In the genomic region with DNA sequence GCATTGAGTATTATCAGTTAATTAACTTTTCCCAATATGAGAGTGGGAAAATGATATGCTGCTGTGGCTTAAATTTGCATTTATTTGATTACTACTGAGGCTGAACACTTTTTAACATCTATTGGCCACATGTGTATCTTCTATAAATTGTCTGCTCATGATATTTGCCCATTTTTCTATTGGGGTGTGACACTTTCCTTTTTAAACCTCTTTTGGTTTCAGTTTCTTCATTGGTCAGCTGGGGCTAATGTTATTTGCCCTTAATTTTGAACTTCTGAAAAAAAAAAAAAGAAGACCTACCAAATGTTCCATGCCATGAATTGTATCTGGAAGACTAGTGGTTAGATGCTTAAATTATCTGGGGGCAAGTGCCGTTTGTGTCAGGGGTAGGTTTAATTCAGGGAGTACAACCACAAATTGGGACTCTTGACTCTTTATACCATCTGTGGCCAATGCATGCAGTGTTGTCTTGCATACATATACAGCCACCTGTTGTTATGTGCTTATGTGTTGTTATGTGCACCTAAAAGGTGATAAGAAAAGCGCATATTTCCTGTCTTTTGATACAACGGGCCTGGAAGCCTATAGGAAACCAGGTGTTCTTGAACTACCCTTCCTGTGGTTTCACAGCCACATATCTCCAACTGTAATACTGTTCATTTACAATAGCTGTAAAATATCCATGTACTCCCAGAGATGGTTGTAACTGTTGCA, we compare ENCODE assay signal across 13 cellular contexts. TPM values are rescaled to one million over a fixed set of nuclear protein-coding genes. Genes with fewer than 3 reads are reported as not detected.
DNase-seq lines count a peak whose midpoint lies in the region; ATAC-seq and TF ChIP-seq lines count a peak whose summit lies in the region.
"Had no signal": no experiment of that assay in that cellular context is flagged by ENCODE, and none has a peak within 500 bp of the region (broad histone marks: within the 10 kb centered on the region; RNA-seq: fewer than 3 reads in every experiment).

No MANE protein-coding gene starts in this region.

- no peaks in the 10 kb centered on the region for H3K9me3 ChIP-seq in breast epithelium

- peak; percentile 58 for ATAC-seq in GM21529 (IDR thresholded peaks at IDR 0.05; ENCODE audit: unreplicated experiment)
- peak; percentile 47 for ATAC-seq in HG03469 (IDR thresholded peaks at IDR 0.05; ENCODE audit: unreplicated experiment)
- peak; percentile 80 for ATAC-seq in effector memory CD8-positive, alpha-beta T cell (replicated peaks)

- peak; percentile 55 for DNase-seq in activated CD4-positive, alpha-beta T cell treated with anti-CD3 and anti-CD28 coated beads, Interleukin-2, amount 10 ng/mL, durations not matched to agents 24 days and 14 days
- DNase-seq in activated CD4-positive, alpha-beta T cell treated with anti-CD3 and anti-CD28 coated beads for 1 hour: no peak
- DNase-seq in effector memory CD8-positive, alpha-beta T cell: no peak
- DNase-seq in GM19238 (ENCODE audit: insufficient read length, low spot score) (no peak), breast epithelium (ENCODE audit: low spot score in 2 of 2) (no peak), HCEC 1CT (no peak)
- DNase-seq: activated CD4-positive, alpha-beta T cell treated with anti-CD3 and anti-CD28 coated beads, Interleukin-2, amount 50 U/mL, for 1 hour; NCI-H1092 treated with DMSO at 0.1 percent for 48 hours had no signal

- H3K36me3 ChIP-seq in breast epithelium: no peaks in the 10 kb centered on the region

- no peak for TF ChIP-seq POLR2A in breast epithelium (IDR thresholded peaks at IDR 0.05)

- no peaks in the 10 kb centered on the region for H3K9me3 Mint-ChIP-seq in activated CD4-positive, alpha-beta T cell treated with anti-CD3 and anti-CD28 coated beads, Interleukin-2, amount 10 ng/mL, durations not matched to agents 24 days and 14 days
- no peaks in the 10 kb centered on the region for H3K9me3 Mint-ChIP-seq in effector memory CD8-positive, alpha-beta T cell

- no peaks in the 10 kb centered on the region for H3K4me1 ChIP-seq in breast epithelium

- H3K27me3 ChIP-seq in breast epithelium: peaks cover 0 to 23% of the 10 kb centered on the region in 2 donors

- H3K27ac Mint-ChIP-seq in activated CD4-positive, alpha-beta T cell treated with anti-CD3 and anti-CD28 coated beads, Interleukin-2, amount 10 ng/mL, durations not matched to agents 24 days and 14 days: peak overlapping the region; percentile 32
- H3K27ac Mint-ChIP-seq in effector memory CD8-positive, alpha-beta T cell: peak overlapping the region; percentile 18 to 56

- peaks cover 22% of the 10 kb centered on the region for H3K4me1 Mint-ChIP-seq in activated CD4-positive, alpha-beta T cell treated with anti-CD3 and anti-CD28 coated beads, Interleukin-2, amount 10 ng/mL, durations not matched to agents 24 days and 14 days
- peaks cover 4 to 22% of the 10 kb centered on the region in 2 donors for H3K4me1 Mint-ChIP-seq in effector memory CD8-positive, alpha-beta T cell (ENCODE audit: low read depth in 2 of 2)

- no peaks in the 10 kb centered on the region for H3K27me3 Mint-ChIP-seq in activated CD4-positive, alpha-beta T cell treated with anti-CD3 and anti-CD28 coated beads, Interleukin-2, amount 10 ng/mL, durations not matched to agents 24 days and 14 days
- H3K27me3 Mint-ChIP-seq in effector memory CD8-positive, alpha-beta T cell: no peaks in the 10 kb centered on the region

- no peak overlapping the region for H3K27ac ChIP-seq in breast epithelium
- H3K27ac ChIP-seq: SK-N-MC had no signal

- H3K4me3 Mint-ChIP-seq in activated CD4-positive, alpha-beta T cell treated with anti-CD3 and anti-CD28 coated beads, Interleukin-2, amount 10 ng/mL, durations not matched to agents 24 days and 14 days: peak overlapping the region; percentile 48
- peak overlapping the region; percentile 5 to 65 for H3K4me3 Mint-ChIP-seq in effector memory CD8-positive, alpha-beta T cell

- H3K36me3 Mint-ChIP-seq in activated CD4-positive, alpha-beta T cell treated with anti-CD3 and anti-CD28 coated beads, Interleukin-2, amount 10 ng/mL, durations not matched to agents 24 days and 14 days (ENCODE audit: low read depth): peaks cover 10% of the 10 kb centered on the region
- H3K36me3 Mint-ChIP-seq in effector memory CD8-positive, alpha-beta T cell (ENCODE audit: insufficient read depth): peaks cover 3% of the 10 kb centered on the region

- TF ChIP-seq CTCF in breast epithelium (IDR thresholded peaks at IDR 0.05): no peak

- H3K4me3 ChIP-seq in breast epithelium: no peak overlapping the region
- H3K4me3 ChIP-seq: SK-N-MC had no signal

- intact Hi-C loops in activated CD4-positive, alpha-beta T cell treated with anti-CD3 and anti-CD28 coated beads, Interleukin-2, amount 10 ng/mL, durations not matched to agents 24 days and 14 days (cut with micrococcal nuclease): loop anchor here (1.0 to 10.0 kb wide), 2 partner anchors 9 to 899 kb away; no protein-coding TSS in a partner anchor
- intact Hi-C loops in breast epithelium (cut with DNase I; ENCODE audit: low total_unique reads): no loop called here

RNA-seq across cellular contexts. Expression of gene SH2D1A, which starts 48.9 kb away (rescaled TPM):
- 51.7 and 53.9 TPM in 2 replicates for total RNA-seq in activated CD4-positive, alpha-beta T cell treated with anti-CD3 and anti-CD28 coated beads, Interleukin-2, amount 10 ng/mL, durations not matched to agents 24 days and 14 days
- total RNA-seq in breast epithelium: 1 to 10 TPM in 1 of 3 donors, under 1 TPM in 2; 0.64 to 2.0 (median 0.88) TPM
- total RNA-seq: endothelial cell of umbilical vein, myocyte had no signal

Comparison
In these comparisons a context has a peak if more than half of its experiments do, and no peak if none do; other contexts are left out.
1. RNA of gene SH2D1A, which starts 48.9 kb away (total RNA-seq): 51.7 to 53.9 TPM in activated CD4-positive, alpha-beta T cell treated with anti-CD3 and anti-CD28 coated beads, Interleukin-2, amount 10 ng/mL, durations not matched to agents 24 days and 14 days; 0.64 to 2.0 TPM in breast epithelium; every median in the first group is over 10 times any median in the second.
2. Peak in every context shown above with its lines, with median percentiles within 50 percentile points of each other: ATAC-seq.